In genomic region chr4:15956179-15956850, GRCh38 we compare ENCODE assay signal across 8 cellular contexts. TPM values are rescaled to one million over a fixed set of nuclear protein-coding genes. Genes with fewer than 3 reads are reported as not detected.
DNase-seq lines count a peak whose midpoint lies in the region; ATAC-seq and TF ChIP-seq lines count a peak whose summit lies in the region.
"Had no signal": no experiment of that assay in that cellular context is flagged by ENCODE, and none has a peak within 500 bp of the region (broad histone marks: within the 10 kb centered on the region; RNA-seq: fewer than 3 reads in every experiment).

No MANE protein-coding gene starts in this region.

- no peaks in the 10 kb centered on the region for H3K27me3 ChIP-seq in adrenal gland
- H3K27me3 ChIP-seq in sigmoid colon, result no peaks in the 10 kb centered on the region

- no peak overlapping the region for H3K4me3 ChIP-seq in adrenal gland
- H3K4me3 ChIP-seq in sigmoid colon, result no peak overlapping the region

- intact Hi-C loops in adrenal gland (cut with DNase I), result loop anchor here in 1 of 2 donors (2.0 to 5.0 kb wide), 3 partner anchors 74 to 479 kb away; no protein-coding TSS in a partner anchor
- intact Hi-C loops in left ventricle myocardium superior (cut with micrococcal nuclease), result loop anchor here (10.0 kb wide), 1 partner anchor 222 kb away; no protein-coding TSS in a partner anchor
- intact Hi-C loops in sigmoid colon (cut with DNase I), result loop anchor here (2.0 to 5.0 kb wide), 2 partner anchors 74 to 474 kb away; no protein-coding TSS in a partner anchor

- H3K9me3 ChIP-seq in adrenal gland (replicated peaks in 1 of 3) (no peaks in the 10 kb centered on the region), sigmoid colon (no peaks in the 10 kb centered on the region)

- H3K36me3 ChIP-seq in adrenal gland (replicated peaks in 1 of 2) (no peaks in the 10 kb centered on the region), sigmoid colon (no peaks in the 10 kb centered on the region)

- H3K4me1 ChIP-seq in adrenal gland (replicated peaks in 1 of 2) (no peaks in the 10 kb centered on the region), sigmoid colon (no peaks in the 10 kb centered on the region)

- DNase-seq in NCI-H1092 treated with DMSO at 0.1 percent for 48 hours (lab: John Stamatoyannopoulos, UW), result peak; percentile 51
- DNase-seq in T follicular helper cell (ENCODE audit: low read depth), result peak; percentile 65
- DNase-seq in adrenal gland, result peak; percentile 71 to 95 (median 82)
- peak; percentile 75 for DNase-seq in left ventricle myocardium superior
- peak; percentile 73 for DNase-seq in sigmoid colon

- TF ChIP-seq EP300 in sigmoid colon (IDR thresholded peaks at IDR 0.05), result no peak

- ATAC-seq in GM18502 (IDR thresholded peaks at IDR 0.05; ENCODE audit: poor library complexity, unreplicated experiment) (peak; percentile 98), HG02759 (IDR thresholded peaks at IDR 0.05; ENCODE audit: unreplicated experiment) (peak; percentile 91), left ventricle myocardium superior (peak; percentile 89)

- WGBS in adrenal gland, 4 donors, result 45 to 57% (median 50%) methylated on average over 8 to 9 of the region's 9 CpGs
- 29 to 48% methylated on average over 9 of the region's 9 CpGs for WGBS in sigmoid colon, 2 donors

- no peak for TF ChIP-seq POLR2A in adrenal gland (IDR thresholded peaks at IDR 0.05)
- TF ChIP-seq POLR2A in sigmoid colon (IDR thresholded peaks at IDR 0.05), result no peak

- H3K27ac ChIP-seq in adrenal gland (no peak overlapping the region), sigmoid colon (no peak overlapping the region)

- TF ChIP-seq CTCF in adrenal gland (IDR thresholded peaks at IDR 0.05) (peak; percentile 84 to 98 (median 94)), sigmoid colon (IDR thresholded peaks at IDR 0.05) (peak; percentile 53 to 88 (median 79))

RNA-seq across cellular contexts. Expression of gene FGFBP2, which starts 6.7 kb away (rescaled TPM):
- total RNA-seq in adrenal gland, result 1 to 10 TPM in 3 of 8 donors, under 1 TPM in 4, not detected in 1; 0.29 to 2.9 (median 0.83) TPM
- 1 to 10 TPM in 2 of 3 donors, under 1 TPM in 1; 0.26 to 1.3 (median 1.0) TPM for polyA plus RNA-seq in adrenal gland
- 0.79 TPM for total RNA-seq in left ventricle myocardium superior
- 10 to 100 TPM in 2 of 4 donors, 1 to 10 TPM in 2; 3.8 to 17.1 (median 7.6) TPM for total RNA-seq in sigmoid colon
- 1 to 10 TPM; 1.8 to 4.8 (median 2.5) TPM for polyA plus RNA-seq in sigmoid colon

RNA-seq across cellular contexts. Expression of gene FGFBP1, which starts 17.8 kb away (rescaled TPM):
- not detected for total RNA-seq in adrenal gland
- under 1 TPM in 1 of 3 donors, not detected in 2; 0.40 TPM for polyA plus RNA-seq in adrenal gland
- not detected for total RNA-seq in left ventricle myocardium superior
- total RNA-seq in sigmoid colon, result 1 to 10 TPM in 1 of 4 donors, not detected in 3; 1.4 TPM
- 10 to 100 TPM in 2 of 3 donors, 1 to 10 TPM in 1; 5.4 to 78.7 (median 10.6) TPM for polyA plus RNA-seq in sigmoid colon
- total RNA-seq: subcutaneous adipose tissue had no signal
